Comparison of ENCODE assay signal across 8 cellular contexts in the genomic region with DNA sequence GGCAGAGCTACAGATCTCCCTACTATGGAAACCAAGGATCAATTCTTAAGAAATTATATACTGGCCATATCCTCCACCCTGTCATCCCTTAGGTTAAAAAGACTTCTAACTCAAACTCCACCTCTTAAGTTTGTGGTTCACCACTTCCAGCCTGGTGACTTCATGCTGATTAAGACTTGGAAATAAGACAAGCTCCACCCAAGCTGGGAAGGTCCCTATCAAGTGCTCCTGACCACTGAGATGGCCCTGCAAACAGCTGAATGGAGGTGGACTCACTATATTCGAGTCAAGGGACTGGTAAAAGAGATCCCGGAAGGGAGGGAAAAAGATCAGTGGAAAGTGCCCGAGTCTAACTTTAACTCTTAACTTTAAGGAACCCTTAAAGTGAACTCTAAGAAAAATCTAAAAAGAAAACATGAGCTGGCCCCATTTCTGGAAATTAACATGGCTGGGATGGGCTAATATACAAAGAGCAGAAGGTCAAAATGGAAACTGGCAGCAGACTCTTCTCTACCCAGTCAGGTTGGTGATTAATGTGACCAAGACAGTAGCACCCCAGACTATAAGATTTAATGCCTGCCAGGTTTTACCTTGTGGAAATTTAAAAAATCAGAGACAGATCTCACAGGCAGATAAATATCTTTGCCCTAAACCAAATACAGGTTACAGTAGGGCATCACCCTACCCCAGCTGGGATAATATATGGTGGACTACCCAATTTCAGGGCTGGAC. TPM values are rescaled to one million over a fixed set of nuclear protein-coding genes. Genes with fewer than 3 reads are reported as not detected.
A peak's percentile ranks its signal among the peaks of the same experiment; 100 is the strongest.
DNase-seq lines count a peak whose midpoint lies in the region; ATAC-seq and TF ChIP-seq lines count a peak whose summit lies in the region.
"Had no signal": no experiment of that assay in that cellular context is flagged by ENCODE, and none has a peak within 500 bp of the region (broad histone marks: within the 10 kb centered on the region; RNA-seq: fewer than 3 reads in every experiment).

No MANE protein-coding gene starts in this region.

- peaks cover 49% of the 10 kb centered on the region for H3K4me1 Mint-ChIP-seq in activated naive CD8-positive, alpha-beta T cell treated with anti-CD3 and anti-CD28 coated beads, Interleukin-2, amount 50 U/mL, for 24 hours

- peak; percentile 73 for ATAC-seq in activated naive CD8-positive, alpha-beta T cell treated with anti-CD3 and anti-CD28 coated beads, Interleukin-2, amount 50 U/mL, for 24 hours
- no peak for ATAC-seq in HG03378 (IDR thresholded peaks at IDR 0.05; ENCODE audit: unreplicated experiment)

- peaks cover 2% of the 10 kb centered on the region for H3K36me3 Mint-ChIP-seq in activated naive CD8-positive, alpha-beta T cell treated with anti-CD3 and anti-CD28 coated beads, Interleukin-2, amount 50 U/mL, for 24 hours (ENCODE audit: low read depth)

- DNase-seq in H4 (ENCODE audit: low spot score) (peak; percentile 83), OCI-M2 (lab: John Stamatoyannopoulos, UW; ENCODE audit: unreplicated experiment) (peak; percentile 53), medulla oblongata (ENCODE audit: extremely low spot score) (no peak), dorsolateral prefrontal cortex (no peak)
- DNase-seq in activated naive CD8-positive, alpha-beta T cell treated with anti-CD3 and anti-CD28 coated beads, Interleukin-2, amount 50 U/mL, for 24 hours, result peak; percentile 47
- DNase-seq: NCI-H748 treated with DMSO at 0.1 percent for 48 hours had no signal

- peaks cover 5% of the 10 kb centered on the region for H3K9me3 Mint-ChIP-seq in activated naive CD8-positive, alpha-beta T cell treated with anti-CD3 and anti-CD28 coated beads, Interleukin-2, amount 50 U/mL, for 24 hours

- no peaks in the 10 kb centered on the region for H3K9me3 ChIP-seq in skeletal muscle satellite cell (replicated peaks; ENCODE audit: low read length)

- H3K4me1 ChIP-seq in skeletal muscle satellite cell (ENCODE audit: control insufficient read depth, insufficient read depth, low read length), result peaks cover 21% of the 10 kb centered on the region

- H3K4me2 ChIP-seq in skeletal muscle satellite cell (ENCODE audit: low read length), result peak overlapping the region; percentile 25

- H3K27me3 Mint-ChIP-seq in activated naive CD8-positive, alpha-beta T cell treated with anti-CD3 and anti-CD28 coated beads, Interleukin-2, amount 50 U/mL, for 24 hours, result peaks cover 31% of the 10 kb centered on the region

- H3K27me3 ChIP-seq in skeletal muscle satellite cell (ENCODE audit: control insufficient read depth, insufficient read depth, low read length) (peaks cover 9% of the 10 kb centered on the region), dorsolateral prefrontal cortex (no peaks in the 10 kb centered on the region)

- peak overlapping the region; percentile 46 for H3K4me3 Mint-ChIP-seq in activated naive CD8-positive, alpha-beta T cell treated with anti-CD3 and anti-CD28 coated beads, Interleukin-2, amount 50 U/mL, for 24 hours

- H3K36me3 ChIP-seq in skeletal muscle satellite cell (ENCODE audit: insufficient read depth, low read length), result no peaks in the 10 kb centered on the region

- H3K9ac ChIP-seq in skeletal muscle satellite cell (ENCODE audit: low read depth, low read length), result no peak overlapping the region

- intact Hi-C loops in dorsolateral prefrontal cortex (cut with DNase I), result no loop called here

- H3K27ac ChIP-seq in dorsolateral prefrontal cortex, result no peak overlapping the region

- no peak for TF ChIP-seq CTCF in dorsolateral prefrontal cortex (IDR thresholded peaks at IDR 0.05 in 54 of 56, conservative IDR thresholded peaks at IDR 0.05 in 2 of 56; ENCODE audit: low read depth in 1 of 56, partially characterized antibody in 56 of 56)

- H3K27ac Mint-ChIP-seq in activated naive CD8-positive, alpha-beta T cell treated with anti-CD3 and anti-CD28 coated beads, Interleukin-2, amount 50 U/mL, for 24 hours, result peak overlapping the region; percentile 86

- H3K4me3 ChIP-seq in skeletal muscle satellite cell (ENCODE audit: low read length) (no peak overlapping the region), dorsolateral prefrontal cortex (no peak overlapping the region)

RNA-seq across cellular contexts. Expression of gene PPCDC, which starts 43.9 kb away (rescaled TPM):
- total RNA-seq in H4 (2014; rRNA removed; shearing (Covaris generic)), result 5.4 and 11.6 TPM in 2 replicates
- total RNA-seq in skeletal muscle satellite cell (2012; rRNA removed), result 6.1 and 7.4 TPM in 2 replicates
- 10 to 100 TPM in 59 of 120 experiments, 1 to 10 TPM in 61; 3.9 to 23.6 (median 9.9) TPM for total RNA-seq in dorsolateral prefrontal cortex

Comparison
In these comparisons a context has a peak if more than half of its experiments do, and no peak if none do; other contexts are left out.
1. DNase-seq: peak in H4 (single experiment), OCI-M2 (single experiment) and activated naive CD8-positive, alpha-beta T cell treated with anti-CD3 and anti-CD28 coated beads, Interleukin-2, amount 50 U/mL, for 24 hours (single experiment); none in medulla oblongata (single experiment) and dorsolateral prefrontal cortex (0 of 10).